Comparison of ENCODE assay signal across 31 cellular contexts in genomic region chr11:26580929-26581328, GRCh38. TPM values are rescaled to one million over a fixed set of nuclear protein-coding genes. Genes with fewer than 3 reads are reported as not detected.
DNase-seq lines count a peak whose midpoint lies in the region; ATAC-seq and TF ChIP-seq lines count a peak whose summit lies in the region.
"Had no signal": no experiment of that assay in that cellular context is flagged by ENCODE, and none has a peak within 500 bp of the region (broad histone marks: within the 10 kb centered on the region; RNA-seq: fewer than 3 reads in every experiment).

No MANE protein-coding gene starts in this region.

- no peaks in the 10 kb centered on the region for H3K4me1 ChIP-seq in right lobe of liver

- no peak for TF ChIP-seq CTCF in right lobe of liver (IDR thresholded peaks at IDR 0.05)

- intact Hi-C loops in right lobe of liver (cut with DNase I): no loop called here

- ATAC-seq in HG03095 (IDR thresholded peaks at IDR 0.05; ENCODE audit: unreplicated experiment) (no peak), right lobe of liver (no peak)
- no peak for ATAC-seq in stimulated activated naive CD8-positive, alpha-beta T cell treated with anti-CD3 and anti-CD28 coated beads, Interleukin-15, Interleukin-2, amounts not matched to agents 100 U/mL and 50 U/mL, for 24 hours
- ATAC-seq: activated T-cell treated with anti-CD3 and anti-CD28 coated beads, Interleukin-2, amount 50 U/mL, for 4 hours; left ventricle myocardium superior; T-helper 17 cell had no signal

- H3K9me3 ChIP-seq in right lobe of liver: no peaks in the 10 kb centered on the region
- H3K9me3 ChIP-seq: ovary, thoracic aorta had no signal

- TF ChIP-seq POLR2A in right lobe of liver (IDR thresholded peaks at IDR 0.05): no peak

- H3K27me3 ChIP-seq in right lobe of liver: no peaks in the 10 kb centered on the region
- H3K27me3 ChIP-seq: ovary had no signal

- H3K27ac ChIP-seq in epithelial cell of prostate (peak overlapping the region; percentile 72), right lobe of liver (no peak overlapping the region)
- H3K27ac ChIP-seq: 22Rv1, KMS-11, ovary, thoracic aorta had no signal

- H3K4me3 ChIP-seq in right lobe of liver: no peak overlapping the region
- H3K4me3 ChIP-seq: ovary, thoracic aorta had no signal

- WGBS in right lobe of liver (ENCODE audit: insufficient coverage, low coverage, low lambda C conversion rate, missing lambda C conversion rate): 60% methylated on average over 3 of the region's 3 CpGs

- DNase-seq in DMS53 (lab: John Stamatoyannopoulos, UW) (peak; percentile 16), DMS53 treated with DMSO at 0.1 percent for 48 hours (lab: John Stamatoyannopoulos, UW; ENCODE audit: unreplicated experiment) (no peak), epithelial cell of prostate (ENCODE audit: low read depth, low spot score) (no peak), kidney glomerular epithelial cell (lab: John Stamatoyannopoulos, UW) (peak; percentile 57), NOMO-1 treated with DMSO at 0.1 percent for 48 hours (lab: John Stamatoyannopoulos, UW; ENCODE audit: unreplicated experiment) (no peak), right lobe of liver (no peak)
- DNase-seq in stimulated activated naive CD8-positive, alpha-beta T cell treated with anti-CD3 and anti-CD28 coated beads, Interleukin-15, Interleukin-2, amounts not matched to agents 100 U/mL and 50 U/mL, for 24 hours: no peak
- DNase-seq: activated naive CD4-positive, alpha-beta T cell; activated T-cell treated with anti-CD3 and anti-CD28 coated beads, Interleukin-2, amount 50 U/mL, for 4 hours; amniotic stem cell; CD8-positive, alpha-beta memory T cell; DMS79; GOT3; hippocampal formation; immature natural killer cell; left ventricle myocardium superior; NCI-H146; NCI-H510A treated with DMSO at 0.1 percent for 48 hours; ovary; stimulated activated CD4-positive, alpha-beta T cell treated with anti-CD3 and anti-CD28 coated beads, Interleukin-4, amount 100 ng/mL, for 4 hours; stimulated activated naive CD4-positive, alpha-beta T cell; T-helper 17 cell had no signal

- H3K36me3 ChIP-seq in right lobe of liver: no peaks in the 10 kb centered on the region
- H3K36me3 ChIP-seq: ovary, thoracic aorta had no signal

RNA-seq across cellular contexts. Expression of gene MUC15, which starts 8.9 kb away (rescaled TPM):
- total RNA-seq in right lobe of liver: not detected
- total RNA-seq: activated CD8-positive, alpha-beta memory T cell treated with anti-CD3 and anti-CD28 coated beads for 36 hours; activated T-cell treated with anti-CD3 and anti-CD28 coated beads, Interleukin-2, amount 50 U/mL, for 4 hours; B cell; cardiac septum; CD8-positive, alpha-beta memory T cell; frontal cortex; left ventricle myocardium superior; mononuclear cell; T-helper 17 cell had no signal

Comparison
In these comparisons a context has a peak if more than half of its experiments do, and no peak if none do; other contexts are left out.
1. DNase-seq: peak in DMS53 (single experiment) and kidney glomerular epithelial cell (single experiment); none in DMS53 treated with DMSO at 0.1 percent for 48 hours (single experiment), epithelial cell of prostate (single experiment), NOMO-1 treated with DMSO at 0.1 percent for 48 hours (single experiment), stimulated activated naive CD8-positive, alpha-beta T cell treated with anti-CD3 and anti-CD28 coated beads, Interleukin-15, Interleukin-2, amounts not matched to agents 100 U/mL and 50 U/mL, for 24 hours (single experiment) and right lobe of liver (0 of 3).